In the genomic region with DNA sequence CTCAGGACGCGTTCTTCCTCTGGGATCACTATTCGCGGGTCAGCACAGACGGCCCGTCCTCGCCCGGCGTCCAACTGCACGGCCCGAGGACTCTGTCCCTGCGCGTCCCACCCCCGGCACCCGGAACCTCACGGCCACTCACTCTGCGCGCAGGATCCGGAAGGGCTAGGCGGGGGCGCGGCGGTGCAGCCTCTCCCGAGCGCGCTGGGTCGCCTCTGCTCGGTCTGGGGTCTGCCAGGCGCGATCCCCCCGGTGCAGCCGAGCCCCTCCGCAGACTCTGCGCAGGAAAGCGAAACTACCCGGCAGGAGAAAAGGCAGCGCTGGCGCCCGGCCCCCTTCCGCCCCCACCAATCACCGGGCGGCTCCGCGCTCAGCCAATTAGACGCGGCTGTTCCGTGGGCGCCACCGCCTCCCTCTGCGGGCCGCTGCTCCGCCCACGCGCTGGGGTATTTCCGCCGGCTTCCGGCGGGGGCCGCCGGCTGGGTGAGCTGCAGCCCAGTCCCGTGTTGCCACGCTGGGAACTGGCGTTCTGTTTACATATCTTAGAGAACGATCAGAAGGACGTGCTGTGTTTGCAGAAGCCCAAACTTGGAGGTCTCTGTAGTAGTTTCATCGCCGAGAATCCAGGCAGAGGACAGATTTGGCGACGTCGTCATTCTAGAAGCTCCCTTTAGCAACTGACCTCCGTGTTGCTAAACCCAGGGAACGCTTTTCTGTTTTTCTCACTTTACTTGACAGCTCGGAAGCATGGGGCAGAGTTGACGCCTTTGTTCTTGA, we compare ENCODE assay signal across 8 cellular contexts. TPM values are rescaled to one million over a fixed set of nuclear protein-coding genes. Genes with fewer than 3 reads are reported as not detected.
DNase-seq lines count a peak whose midpoint lies in the region; ATAC-seq and TF ChIP-seq lines count a peak whose summit lies in the region.

TSS of gene STAT1 (minus strand) at position 296 of the 777 bp plus-strand sequence. CDS start 4,168 bp downstream, outside the sequence.

- intact Hi-C loops in CD4-positive, alpha-beta memory T cell (cut with micrococcal nuclease): loop anchor here (1.0 to 10.0 kb wide), 8 partner anchors 9 to 1349 kb away; partner anchors contain the start of genes ASNSD1, MFSD6, NAB1 and ORMDL1

- CTCF ChIA-PET in CD4-positive, alpha-beta memory T cell (lab: Charles Lee; ENCODE audit: partially characterized antibody): interaction anchor here (0.8 to 4.2 kb wide), 10 partner anchors 9 to 141 kb away, joined by 3 to 28 read pairs (median 3); partner anchors contain the start of gene GLS
- CTCF ChIA-PET in activated CD4-positive, alpha-beta memory T cell treated with anti-CD3 and anti-CD28 coated beads, Interleukin-2, amount 10 ng/mL, durations not matched to agents 7 days and 5 days (lab: Charles Lee): interaction anchor here (1.0 to 1.9 kb wide), 4 partner anchors 9 to 141 kb away, joined by 4 to 7 read pairs (median 5); no protein-coding TSS in a partner anchor

- POLR2A ChIA-PET in CD4-positive, alpha-beta memory T cell (lab: Charles Lee; ENCODE audit: partially characterized antibody): interaction anchor here (0.6 to 6.7 kb wide), 22 partner anchors 10 to 682 kb away, joined by 3 to 155 read pairs (median 4); partner anchors contain the start of genes GLS, NABP1 and STAT4
- POLR2A ChIA-PET in activated CD4-positive, alpha-beta memory T cell treated with anti-CD3 and anti-CD28 coated beads, Interleukin-2, amount 10 ng/mL, durations not matched to agents 7 days and 5 days (lab: Charles Lee): interaction anchor here (0.8 to 8.2 kb wide), 24 partner anchors 9 to 664 kb away, joined by 3 to 167 read pairs (median 4); partner anchors contain the start of genes GLS, NABP1 and STAT4

- ATAC-seq in GM19438 (IDR thresholded peaks at IDR 0.05; ENCODE audit: low read depth, unreplicated experiment) (peak; percentile 73), HG03571 (IDR thresholded peaks at IDR 0.05; ENCODE audit: unreplicated experiment) (peak; percentile 83), lung (ENCODE audit: insufficient read depth, low FRiP score) (peak; percentile 98)

- H3K27ac Mint-ChIP-seq in CD4-positive, alpha-beta memory T cell: no peak within 1 kb of the TSS
- no peak within 1 kb of the TSS for H3K27ac Mint-ChIP-seq in activated CD4-positive, alpha-beta memory T cell treated with anti-CD3 and anti-CD28 coated beads, Interleukin-2, amount 10 ng/mL, durations not matched to agents 7 days and 5 days

- no peak for TF ChIP-seq CTCF in lung (IDR thresholded peaks at IDR 0.05; ENCODE audit: control extremely low read depth, extremely low read depth)

- peaks cover 15 to 26% of the 10 kb centered on the region in 2 donors for H3K36me3 Mint-ChIP-seq in CD4-positive, alpha-beta memory T cell
- H3K36me3 Mint-ChIP-seq in activated CD4-positive, alpha-beta memory T cell treated with anti-CD3 and anti-CD28 coated beads, Interleukin-2, amount 10 ng/mL, durations not matched to agents 7 days and 5 days (ENCODE audit: low read depth): peaks cover 21% of the 10 kb centered on the region

- H3K4me3 Mint-ChIP-seq in CD4-positive, alpha-beta memory T cell: no peak within 1 kb of the TSS
- no peak within 1 kb of the TSS for H3K4me3 Mint-ChIP-seq in activated CD4-positive, alpha-beta memory T cell treated with anti-CD3 and anti-CD28 coated beads, Interleukin-2, amount 10 ng/mL, durations not matched to agents 7 days and 5 days

- H3K4me1 ChIP-seq in CD4-positive, alpha-beta memory T cell (ENCODE audit: insufficient read depth, low read length): peaks cover 71% of the 10 kb centered on the region
- H3K4me1 ChIP-seq in lung (ENCODE audit: control insufficient read depth in 2 of 2, insufficient read depth in 2 of 2, low read length in 2 of 2): peaks cover 19 to 21% of the 10 kb centered on the region in 2 donors

- peaks cover 29 to 48% (median 33%) of the 10 kb centered on the region in 4 donors for H3K4me1 Mint-ChIP-seq in CD4-positive, alpha-beta memory T cell
- H3K4me1 Mint-ChIP-seq in activated CD4-positive, alpha-beta memory T cell treated with anti-CD3 and anti-CD28 coated beads, Interleukin-2, amount 10 ng/mL, durations not matched to agents 7 days and 5 days: peaks cover 44% of the 10 kb centered on the region

- peak within 1 kb of the TSS; percentile 89 for H3K27ac ChIP-seq in CD4-positive, alpha-beta memory T cell (ENCODE audit: low read depth, low read length)
- peak within 1 kb of the TSS; percentile 94 to 99 for H3K27ac ChIP-seq in lung (ENCODE audit: low read depth in 1 of 2, low read length in 1 of 2)

- peaks cover 23% of the 10 kb centered on the region for H3K36me3 ChIP-seq in CD4-positive, alpha-beta memory T cell (ENCODE audit: insufficient read depth, low read length)
- peaks cover 0 to 2% of the 10 kb centered on the region in 2 donors for H3K36me3 ChIP-seq in lung (ENCODE audit: control insufficient read depth in 2 of 2, insufficient read depth in 2 of 2, low read length in 2 of 2)

- peak; percentile 94 to 98 (median 96) for DNase-seq in CD4-positive, alpha-beta memory T cell
- DNase-seq in NCI-H82 treated with DMSO at 0.1 percent for 48 hours (lab: John Stamatoyannopoulos, UW; ENCODE audit: unreplicated experiment) (peak; percentile 55), lung (ENCODE audit: low spot score) (peak; percentile 94)
- peak; percentile 96 for DNase-seq in activated CD4-positive, alpha-beta memory T cell treated with anti-CD3 and anti-CD28 coated beads, Interleukin-2, amount 10 ng/mL, durations not matched to agents 7 days and 5 days
- DNase-seq in effector CD4-positive, alpha-beta T cell: peak; percentile 91
- DNase-seq in stimulated activated CD4-positive, alpha-beta T cell treated with anti-CD3 and anti-CD28 coated beads, TNF-alpha, amount 100 ng/mL, for 24 hours (ENCODE audit: low read depth in 3 of 3): peak; percentile 91 to 95 (median 93)

- H3K9me3 ChIP-seq in CD4-positive, alpha-beta memory T cell (ENCODE audit: control insufficient read depth in 1 of 2, low read length in 2 of 2): no peaks in the 10 kb centered on the region
- no peaks in the 10 kb centered on the region for H3K9me3 ChIP-seq in lung (ENCODE audit: control insufficient read depth in 2 of 2, insufficient read depth in 1 of 2, low read length in 1 of 2)

- H3K4me3 ChIP-seq in CD4-positive, alpha-beta memory T cell (ENCODE audit: low read length in 2 of 2): peak within 1 kb of the TSS; percentile 92 to 95
- peak within 1 kb of the TSS; percentile 85 for H3K4me3 ChIP-seq in lung

- H3K9me3 Mint-ChIP-seq in CD4-positive, alpha-beta memory T cell: peaks cover 0 to 4% (median 0%) of the 10 kb centered on the region in 8 donors
- peaks cover 4% of the 10 kb centered on the region for H3K9me3 Mint-ChIP-seq in activated CD4-positive, alpha-beta memory T cell treated with anti-CD3 and anti-CD28 coated beads, Interleukin-2, amount 10 ng/mL, durations not matched to agents 7 days and 5 days

- H3K27me3 ChIP-seq in CD4-positive, alpha-beta memory T cell (ENCODE audit: insufficient read depth, low read length): no peaks in the 10 kb centered on the region
- no peaks in the 10 kb centered on the region for H3K27me3 ChIP-seq in lung (ENCODE audit: control insufficient read depth, insufficient read depth)

- WGBS in lung, 2 donors: 0 to 1% methylated on average over 70 to 74 of the region's 74 CpGs

- no peaks in the 10 kb centered on the region for H3K27me3 Mint-ChIP-seq in CD4-positive, alpha-beta memory T cell
- no peaks in the 10 kb centered on the region for H3K27me3 Mint-ChIP-seq in activated CD4-positive, alpha-beta memory T cell treated with anti-CD3 and anti-CD28 coated beads, Interleukin-2, amount 10 ng/mL, durations not matched to agents 7 days and 5 days

RNA-seq across cellular contexts. Expression of gene STAT1, which starts in this region (rescaled TPM):
- 100 to 1,000 TPM; 130 TPM for total RNA-seq in CD4-positive, alpha-beta memory T cell
- 100 to 1,000 TPM; 221 to 230 TPM for polyA plus RNA-seq in CD4-positive, alpha-beta memory T cell
- total RNA-seq in activated CD4-positive, alpha-beta memory T cell treated with anti-CD3 and anti-CD28 coated beads, Interleukin-2, amount 10 ng/mL, durations not matched to agents 7 days and 5 days: 100 to 1,000 TPM; 540 to 547 TPM
- total RNA-seq in lung: 10 to 100 TPM; 72.4 to 80.1 TPM
- polyA plus RNA-seq in lung: 10 to 100 TPM; 21.6 to 75.9 TPM

Comparison
In these comparisons a context has a peak if more than half of its experiments do, and no peak if none do; other contexts are left out.
1. Peak in every context shown above with its lines: DNase-seq, ATAC-seq, H3K4me3 ChIP-seq and H3K27ac ChIP-seq.
2. RNA of gene STAT1 (total RNA-seq): 540 to 547 TPM in activated CD4-positive, alpha-beta memory T cell treated with anti-CD3 and anti-CD28 coated beads, Interleukin-2, amount 10 ng/mL, durations not matched to agents 7 days and 5 days; 130 TPM in CD4-positive, alpha-beta memory T cell and 72.4 to 80.1 TPM in lung; every median in the first group is over 4 times any median in the second.